27 cellular contexts compared by ENCODE assay signal in the genomic region with DNA sequence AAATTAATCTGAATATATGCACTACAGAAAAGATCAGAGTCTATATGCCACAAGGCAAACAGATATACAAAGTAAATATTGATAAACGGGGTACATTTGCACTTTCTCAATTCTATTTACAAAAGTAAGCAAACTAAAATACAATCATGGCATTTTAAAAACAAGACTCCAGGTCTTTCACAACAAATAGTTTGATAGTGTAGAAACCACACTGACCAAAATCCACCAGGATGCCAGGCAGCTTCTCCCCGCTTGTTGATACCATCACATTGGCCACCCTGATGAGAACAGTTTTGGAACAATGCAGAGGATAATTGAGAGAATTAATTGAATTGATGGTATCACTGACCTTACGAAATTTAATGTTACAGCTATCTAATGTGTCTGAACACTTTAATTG.
"Had no signal": no experiment of that assay in that cellular context is flagged by ENCODE, and none has a peak within 500 bp of the region (broad histone marks: within the 10 kb centered on the region; RNA-seq: fewer than 3 reads in every experiment).

No MANE protein-coding gene starts in this region.

- DNase-seq: Karpas-422, MM.1S, MV-4-11, NCI-H1092, NCI-H1417 treated with DMSO at 0.1 percent for 48 hours, NCI-H1436 treated with DMSO at 0.1 percent for 48 hours, NCI-H1694 treated with DMSO at 0.1 percent for 48 hours, NCI-H187 treated with DMSO at 0.1 percent for 48 hours, NCI-H2029, NCI-H2171 treated with DMSO at 0.1 percent for 48 hours, NCI-H2227 treated with DMSO at 0.1 percent for 48 hours, NCI-H345, NCI-H510A treated with DMSO at 0.1 percent for 48 hours, NCI-H524 treated with DMSO at 0.1 percent for 48 hours, NCI-H526 treated with DMSO at 0.1 percent for 48 hours, NCI-H774, PC-9, SHP77, SIG-M5, SJCRH30, SK-N-SH, SW 1271, T-helper 1 cell had no signal

- H3K4me1 ChIP-seq: SJCRH30 had no signal

- H3K9ac ChIP-seq: SK-N-SH had no signal

- H3K27ac ChIP-seq: PC-9, RWPE1, SJCRH30 had no signal

- H3K36me3 ChIP-seq: SJCRH30 had no signal

- H3K4me2 ChIP-seq: PC-9, SK-N-SH had no signal

- H3K4me3 ChIP-seq: PC-9, SJCRH30 had no signal

- H3K27me3 ChIP-seq: SJCRH30 had no signal

- H2AFZ ChIP-seq: PC-9 had no signal

- FAIRE-seq: RCC 7860 had no signal

- ATAC-seq: Panc1, Right ventricle myocardium inferior had no signal

- H3K9me3 ChIP-seq: SJCRH30, SK-N-SH had no signal
